18 cellular contexts compared by ENCODE assay signal in genomic region chr1:154720328-154721301, GRCh38.
DNase-seq lines count a peak whose midpoint lies in the region; ATAC-seq, FAIRE-seq and TF ChIP-seq lines count a peak whose summit lies in the region.
"Had no signal": no experiment of that assay in that cellular context is flagged by ENCODE, and none has a peak within 500 bp of the region (broad histone marks: within the 10 kb centered on the region; RNA-seq: fewer than 3 reads in every experiment).

No MANE protein-coding gene starts in this region.

- TF ChIP-seq POLR2A in H54 (IDR thresholded peaks at IDR 0.05; ENCODE audit: low read depth, low read length), result no peak

- ATAC-seq in naive B cell (ENCODE audit: low read depth in 2 of 2), result no peak
- ATAC-seq: gastrocnemius medialis; SK-N-SH treated with all-trans-retinoic acid at 6 μM for 48 hours; stimulated activated naive CD8-positive, alpha-beta T cell treated with anti-CD3 and anti-CD28 coated beads, Interleukin-15, Interleukin-2, amounts not matched to agents 100 U/mL and 50 U/mL, for 24 hours; WTC11 had no signal

- peaks cover 5 to 7% (median 6%) of the 10 kb centered on the region in 3 donors for H3K4me1 Mint-ChIP-seq in naive B cell

- no peak overlapping the region for H3K4me3 ChIP-seq in PC-9
- H3K4me3 ChIP-seq: colonic mucosa, gastrocnemius medialis, lung had no signal

- no peaks in the 10 kb centered on the region for H3K9me2 ChIP-seq in PC-9 (ENCODE audit: insufficient read depth)

- H3K27ac Mint-ChIP-seq in naive B cell, result peak overlapping the region in 1 of 6 donors; percentile 49
- H3K27ac Mint-ChIP-seq: WTC11 had no signal

- H3K36me3 ChIP-seq in PC-9 (ENCODE audit: low read depth), result no peaks in the 10 kb centered on the region
- H3K36me3 ChIP-seq: colonic mucosa, gastrocnemius medialis had no signal

- H4K20me1 ChIP-seq in PC-9 (ENCODE audit: insufficient read depth), result no peaks in the 10 kb centered on the region

- POLR2A ChIA-PET in PC-9 (lab: Charles Lee; ENCODE audit: unreplicated experiment), result no interaction called here

- H2AFZ ChIP-seq in PC-9, result no peak overlapping the region

- in situ Hi-C loops in KBM-7 (cut with MboI; ENCODE audit: low pct_unique_long_range_greater_than_20kb, low sequenced_read_pairs), result no loop called here

- H3K9me3 ChIP-seq in PC-9 (ENCODE audit: insufficient read depth, low read depth), result no peaks in the 10 kb centered on the region
- H3K9me3 ChIP-seq: colonic mucosa, gastrocnemius medialis had no signal

- intact Hi-C loops in PC-9 (cut with micrococcal nuclease; ENCODE audit: unreplicated experiment), result no loop called here

- CTCF ChIA-PET in PC-9 (lab: Charles Lee), result interaction anchor here (0.6 kb wide), 1 partner anchor 113 kb away, joined by 4 read pairs; no protein-coding TSS in a partner anchor

- no peaks in the 10 kb centered on the region for H3K9me3 Mint-ChIP-seq in naive B cell
- H3K9me3 Mint-ChIP-seq: CD8-positive, alpha-beta memory T cell; naive thymus-derived CD8-positive, alpha-beta T cell; WTC11 had no signal

- FAIRE-seq in H54 (lab: Jason Lieb, UNC), result no peak

- H3K36me3 Mint-ChIP-seq in naive B cell, result no peaks in the 10 kb centered on the region
- H3K36me3 Mint-ChIP-seq: CD8-positive, alpha-beta memory T cell; naive thymus-derived CD8-positive, alpha-beta T cell; WTC11 had no signal

- TF ChIP-seq CTCF in PC-9 (conservative IDR thresholded peaks at IDR 0.05), result no peak

- DNase-seq in CD1c-positive myeloid dendritic cell (ENCODE audit: extremely low spot score) (peak; percentile 82), KBM-7 (peak; percentile 78), SKM-1 treated with dmso at 0.1 percent for 144 hours (lab: John Stamatoyannopoulos, UW; ENCODE audit: unreplicated experiment) (peak; percentile 99), naive B cell (peak; percentile 16), PC-9 (no peak), amygdala (lab: John Stamatoyannopoulos, UW) (no peak), H54 (ENCODE audit: insufficient read length, low spot score) (no peak)
- DNase-seq in activated naive CD4-positive, alpha-beta T cell treated with anti-CD3 and anti-CD28 coated beads, Interleukin-2, amount 50 U/mL, for 16 hours, result no peak
- DNase-seq: activated effector memory CD4-positive, alpha-beta T cell treated with Interleukin-2 at 50 U/mL for 16 hours; CD8-positive, alpha-beta memory T cell; colonic mucosa; gastrocnemius medialis; naive thymus-derived CD8-positive, alpha-beta T cell; stimulated activated naive CD8-positive, alpha-beta T cell treated with anti-CD3 and anti-CD28 coated beads, Interleukin-15, Interleukin-2, amounts not matched to agents 100 U/mL and 50 U/mL, for 24 hours had no signal

- no peaks in the 10 kb centered on the region for H3K4me1 ChIP-seq in PC-9 (replicated peaks; ENCODE audit: insufficient read depth)
- H3K4me1 ChIP-seq: colonic mucosa had no signal

- peak overlapping the region in 1 of 8 donors; percentile 10 for H3K4me3 Mint-ChIP-seq in naive B cell
- H3K4me3 Mint-ChIP-seq: WTC11 had no signal

- no peaks in the 10 kb centered on the region for H3F3A ChIP-seq in PC-9 (ENCODE audit: insufficient read depth, low read depth)

- no peaks in the 10 kb centered on the region for H3K79me2 ChIP-seq in PC-9 (ENCODE audit: low read depth)

- no TSS peak for BruUV-seq in PC-9 (replicated peaks; lab: Mats Ljungman, UMichigan)

- H3K27me3 ChIP-seq in PC-9 (ENCODE audit: insufficient read depth, low read depth), result peaks cover 6% of the 10 kb centered on the region; the same call in 1 of the 2 replicates
- H3K27me3 ChIP-seq: colonic mucosa, gastrocnemius medialis had no signal

- peaks cover 0 to 1% (median 0%) of the 10 kb centered on the region in 3 donors for H3K27me3 Mint-ChIP-seq in naive B cell
- H3K27me3 Mint-ChIP-seq: CD8-positive, alpha-beta memory T cell; naive thymus-derived CD8-positive, alpha-beta T cell had no signal

- no peak overlapping the region for H3K4me2 ChIP-seq in PC-9

- H3K27ac ChIP-seq in PC-9, result no peak overlapping the region
- H3K27ac ChIP-seq: colonic mucosa, gastrocnemius medialis, HL-60 had no signal

Comparison
In these comparisons a context has a peak if more than half of its experiments do, and no peak if none do; other contexts are left out.
1. DNase-seq: peak in CD1c-positive myeloid dendritic cell (single experiment), KBM-7 (single experiment), SKM-1 treated with dmso at 0.1 percent for 144 hours (single experiment) and naive B cell (single experiment); none in PC-9 (0 of 2), activated naive CD4-positive, alpha-beta T cell treated with anti-CD3 and anti-CD28 coated beads, Interleukin-2, amount 50 U/mL, for 16 hours (single experiment), amygdala (0 of 56) and H54 (single experiment).